8 cellular contexts compared by ENCODE assay signal in the genomic region with DNA sequence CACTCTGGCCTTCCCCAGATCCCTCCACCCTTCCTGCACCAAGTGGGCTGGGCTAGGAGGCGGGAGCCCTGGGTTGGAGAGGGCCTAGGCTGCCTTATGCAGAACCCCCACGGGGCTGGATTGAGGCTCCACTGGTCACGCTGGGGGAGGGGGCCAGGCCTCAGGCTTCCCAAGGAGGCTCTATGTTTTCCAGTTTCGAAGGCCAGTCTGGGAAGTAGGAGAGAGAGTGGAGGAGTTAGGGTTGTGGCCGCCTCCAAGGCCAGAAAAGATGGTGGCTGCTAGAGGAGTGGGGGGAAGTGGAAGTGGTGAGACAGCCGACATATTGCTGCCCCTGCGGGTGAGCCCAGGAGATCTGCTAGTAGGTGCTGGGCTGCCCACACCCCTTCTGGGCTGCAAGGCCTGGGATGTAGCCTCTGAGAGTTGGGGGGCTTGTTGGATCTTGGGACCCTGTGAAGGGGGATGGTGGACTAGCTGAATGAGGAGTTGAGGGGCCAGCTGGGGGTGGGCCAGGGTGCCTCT. TPM values are rescaled to one million over a fixed set of nuclear protein-coding genes. Genes with fewer than 3 reads are reported as not detected.
DNase-seq lines count a peak whose midpoint lies in the region; ATAC-seq and TF ChIP-seq lines count a peak whose summit lies in the region.

No MANE protein-coding gene starts in this region.

- H3K4me1 ChIP-seq in CD4-positive, alpha-beta memory T cell (ENCODE audit: insufficient read depth, low read length), result peaks cover 53% of the 10 kb centered on the region
- H3K4me1 ChIP-seq in gastroesophageal sphincter, result peaks cover 0 to 60% (median 50%) of the 10 kb centered on the region in 3 donors
- peaks cover 25% of the 10 kb centered on the region for H3K4me1 ChIP-seq in prostate gland (replicated peaks)

- peak overlapping the region; percentile 96 to 99 (median 98) for H3K4me3 Mint-ChIP-seq in CD4-positive, alpha-beta memory T cell
- peak overlapping the region; percentile 95 for H3K4me3 Mint-ChIP-seq in activated T-helper 2 cell treated with anti-CD3 and anti-CD28 coated beads, Interferon-gamma antibody, Interleukin-2, Interleukin-4, amounts not matched to agents 10 μg/mL and 5 μg/mL and 100 μg/mL, durations not matched to agents 14 hours and 24 hours and 36 hours (ENCODE audit: low read depth)

- peaks cover 0 to 35% of the 10 kb centered on the region in 2 donors for H3K36me3 Mint-ChIP-seq in CD4-positive, alpha-beta memory T cell
- peaks cover 43% of the 10 kb centered on the region for H3K36me3 Mint-ChIP-seq in activated T-helper 2 cell treated with anti-CD3 and anti-CD28 coated beads, Interferon-gamma antibody, Interleukin-2, Interleukin-4, amounts not matched to agents 10 μg/mL and 5 μg/mL and 100 μg/mL, durations not matched to agents 14 hours and 24 hours and 36 hours (ENCODE audit: low read depth)

- POLR2A ChIA-PET in CD4-positive, alpha-beta memory T cell (lab: Charles Lee; ENCODE audit: partially characterized antibody), result interaction anchor here (0.9 to 4.3 kb wide), 14 partner anchors 9 to 1116 kb away, joined by 3 to 70 read pairs (median 6); partner anchors contain the start of genes CYB561D2, HYAL3, IFRD2 and NAA80

- TF ChIP-seq CTCF in gastroesophageal sphincter (IDR thresholded peaks at IDR 0.05) (no peak), prostate gland (IDR thresholded peaks at IDR 0.05) (no peak), GM20000 (IDR thresholded peaks at IDR 0.05; ENCODE audit: extremely low read depth, missing control alignments) (no peak)

- no peaks in the 10 kb centered on the region for H3K9me3 Mint-ChIP-seq in CD4-positive, alpha-beta memory T cell
- no peaks in the 10 kb centered on the region for H3K9me3 Mint-ChIP-seq in activated T-helper 2 cell treated with anti-CD3 and anti-CD28 coated beads, Interferon-gamma antibody, Interleukin-2, Interleukin-4, amounts not matched to agents 10 μg/mL and 5 μg/mL and 100 μg/mL, durations not matched to agents 14 hours and 24 hours and 36 hours

- CTCF ChIA-PET in CD4-positive, alpha-beta memory T cell (lab: Charles Lee; ENCODE audit: partially characterized antibody), result interaction anchor here (1.2 to 10.2 kb wide), 4 partner anchors 9 to 42 kb away, joined by 3 to 127 read pairs (median 34); no protein-coding TSS in a partner anchor

- peak overlapping the region; percentile 76 for H3K27ac ChIP-seq in CD4-positive, alpha-beta memory T cell (ENCODE audit: low read depth, low read length)
- H3K27ac ChIP-seq in KOPT-K1 (ENCODE audit: low read depth, low read length, poor library complexity, severe bottlenecking) (peak overlapping the region; percentile 91), gastroesophageal sphincter (peak overlapping the region; percentile 83 to 100 (median 97)), prostate gland (peak overlapping the region; percentile 84 to 89)

- no peaks in the 10 kb centered on the region for H3K27me3 Mint-ChIP-seq in CD4-positive, alpha-beta memory T cell
- H3K27me3 Mint-ChIP-seq in activated T-helper 2 cell treated with anti-CD3 and anti-CD28 coated beads, Interferon-gamma antibody, Interleukin-2, Interleukin-4, amounts not matched to agents 10 μg/mL and 5 μg/mL and 100 μg/mL, durations not matched to agents 14 hours and 24 hours and 36 hours (ENCODE audit: low read depth), result no peaks in the 10 kb centered on the region

- peak overlapping the region; percentile 91 to 97 (median 94) for H3K27ac Mint-ChIP-seq in CD4-positive, alpha-beta memory T cell
- peak overlapping the region; percentile 89 for H3K27ac Mint-ChIP-seq in activated T-helper 2 cell treated with anti-CD3 and anti-CD28 coated beads, Interferon-gamma antibody, Interleukin-2, Interleukin-4, amounts not matched to agents 10 μg/mL and 5 μg/mL and 100 μg/mL, durations not matched to agents 14 hours and 24 hours and 36 hours

- 0% methylated on average over 2 to 3 of the region's 7 CpGs for WGBS in gastroesophageal sphincter (ENCODE audit: low coverage in 1 of 2), 2 donors
- 3% methylated on average over 7 of the region's 7 CpGs for WGBS in prostate gland

- peaks cover 12% of the 10 kb centered on the region for H3K36me3 ChIP-seq in CD4-positive, alpha-beta memory T cell (ENCODE audit: insufficient read depth, low read length)
- H3K36me3 ChIP-seq in KOPT-K1 (ENCODE audit: insufficient read depth, low read length), result peaks cover 34% of the 10 kb centered on the region
- peaks cover 0 to 6% of the 10 kb centered on the region in 2 donors for H3K36me3 ChIP-seq in gastroesophageal sphincter
- no peaks in the 10 kb centered on the region for H3K36me3 ChIP-seq in prostate gland

- no peaks in the 10 kb centered on the region for H3K9me3 ChIP-seq in CD4-positive, alpha-beta memory T cell (ENCODE audit: control insufficient read depth in 1 of 2, low read length in 2 of 2)
- H3K9me3 ChIP-seq in KOPT-K1 (ENCODE audit: insufficient read depth, low read length, poor library complexity, severe bottlenecking) (no peaks in the 10 kb centered on the region), gastroesophageal sphincter (no peaks in the 10 kb centered on the region), prostate gland (no peaks in the 10 kb centered on the region)

- peaks cover 27 to 68% (median 45%) of the 10 kb centered on the region in 4 donors for H3K4me1 Mint-ChIP-seq in CD4-positive, alpha-beta memory T cell
- H3K4me1 Mint-ChIP-seq in activated T-helper 2 cell treated with anti-CD3 and anti-CD28 coated beads, Interferon-gamma antibody, Interleukin-2, Interleukin-4, amounts not matched to agents 10 μg/mL and 5 μg/mL and 100 μg/mL, durations not matched to agents 14 hours and 24 hours and 36 hours (ENCODE audit: low read depth), result peaks cover 36% of the 10 kb centered on the region

- DNase-seq in CD4-positive, alpha-beta memory T cell, result peak; percentile 36 to 56 (median 40)
- peak; percentile 37 for DNase-seq in activated T-helper 2 cell treated with anti-CD3 and anti-CD28 coated beads, Interferon-gamma antibody, Interleukin-2, Interleukin-4, amounts not matched to agents 10 μg/mL and 5 μg/mL and 100 μg/mL, durations not matched to agents 14 hours and 24 hours and 36 hours (ENCODE audit: low spot score)
- DNase-seq in prostate gland (ENCODE audit: low spot score) (no peak), GM20000 (ENCODE audit: low spot score) (no peak), SW 1271 (lab: John Stamatoyannopoulos, UW) (no peak)

- no peak for TF ChIP-seq EP300 in gastroesophageal sphincter (IDR thresholded peaks at IDR 0.05)

- ATAC-seq in gastroesophageal sphincter, result no peak
- no peak for ATAC-seq in GM18858 (IDR thresholded peaks at IDR 0.05; ENCODE audit: unreplicated experiment)

- intact Hi-C loops in CD4-positive, alpha-beta memory T cell (cut with micrococcal nuclease), result loop anchor here (5.0 kb wide), 2 partner anchors 100 to 1735 kb away; partner anchors contain the start of gene ABHD14B
- intact Hi-C loops in activated T-helper 2 cell treated with anti-CD3 and anti-CD28 coated beads, Interferon-gamma antibody, Interleukin-2, Interleukin-4, amounts not matched to agents 10 μg/mL and 5 μg/mL and 100 μg/mL, durations not matched to agents 14 hours and 24 hours and 36 hours (cut with micrococcal nuclease), result loop anchor here (2.0 to 5.0 kb wide), 4 partner anchors 62 to 365 kb away; partner anchors contain the start of genes HYAL2, HYAL3 and NAA80
- intact Hi-C loops in prostate gland (cut with DNase I), result loop anchor here (5.0 kb wide), 1 partner anchor 85 kb away; the partner anchor contains the start of gene HYAL2

- H3K4me3 ChIP-seq in CD4-positive, alpha-beta memory T cell (ENCODE audit: low read length in 2 of 2), result peak overlapping the region; percentile 75 to 94
- H3K4me3 ChIP-seq in gastroesophageal sphincter (peak overlapping the region; percentile 67 to 94), prostate gland (peak overlapping the region; percentile 69 to 97)

- TF ChIP-seq POLR2A in gastroesophageal sphincter (IDR thresholded peaks at IDR 0.05), result no peak
- no peak for TF ChIP-seq POLR2A in prostate gland (IDR thresholded peaks at IDR 0.05)

- H3K27me3 ChIP-seq in CD4-positive, alpha-beta memory T cell (ENCODE audit: insufficient read depth, low read length), result no peaks in the 10 kb centered on the region
- H3K27me3 ChIP-seq in gastroesophageal sphincter (no peaks in the 10 kb centered on the region), prostate gland (replicated peaks; ENCODE audit: insufficient read depth) (no peaks in the 10 kb centered on the region)

RNA-seq across cellular contexts. Expression of gene GNAI2, which starts 1.2 kb away (rescaled TPM):
- 100 to 1,000 TPM; 292 to 300 TPM for total RNA-seq in CD4-positive, alpha-beta memory T cell
- polyA plus RNA-seq in CD4-positive, alpha-beta memory T cell, result 100 to 1,000 TPM; 532 to 615 TPM
- 267 and 269 TPM in 2 replicates for total RNA-seq in activated T-helper 2 cell treated with anti-CD3 and anti-CD28 coated beads, Interferon-gamma antibody, Interleukin-2, Interleukin-4, amounts not matched to agents 10 μg/mL and 5 μg/mL and 100 μg/mL, durations not matched to agents 14 hours and 24 hours and 36 hours
- 100 to 1,000 TPM; 172 to 262 (median 222) TPM for total RNA-seq in gastroesophageal sphincter
- total RNA-seq in prostate gland, result 100 to 1,000 TPM; 118 to 301 TPM

RNA-seq across cellular contexts. Expression of gene SEMA3B, which starts 31.8 kb away (rescaled TPM):
- under 1 TPM; 0.50 to 0.87 TPM for total RNA-seq in CD4-positive, alpha-beta memory T cell
- not detected for polyA plus RNA-seq in CD4-positive, alpha-beta memory T cell
- total RNA-seq in activated T-helper 2 cell treated with anti-CD3 and anti-CD28 coated beads, Interferon-gamma antibody, Interleukin-2, Interleukin-4, amounts not matched to agents 10 μg/mL and 5 μg/mL and 100 μg/mL, durations not matched to agents 14 hours and 24 hours and 36 hours, result 0.30 and 0.68 TPM in 2 replicates
- total RNA-seq in gastroesophageal sphincter (10 to 100 TPM; 29.1 to 54.9 (median 44.2) TPM), prostate gland (10 to 100 TPM in 1 of 2 donors, 1 to 10 TPM in 1; 8.7 to 32.0 TPM)

RNA-seq across cellular contexts. Expression of gene SLC38A3, which starts 32.1 kb away (rescaled TPM):
- not detected for total RNA-seq in CD4-positive, alpha-beta memory T cell
- polyA plus RNA-seq in CD4-positive, alpha-beta memory T cell, result not detected
- total RNA-seq in activated T-helper 2 cell treated with anti-CD3 and anti-CD28 coated beads, Interferon-gamma antibody, Interleukin-2, Interleukin-4, amounts not matched to agents 10 μg/mL and 5 μg/mL and 100 μg/mL, durations not matched to agents 14 hours and 24 hours and 36 hours, result not detected in 2 replicates
- total RNA-seq in gastroesophageal sphincter (under 1 TPM in 2 of 4 donors, not detected in 2; 0.35 TPM), prostate gland (1 to 10 TPM in 1 of 2 donors, under 1 TPM in 1; 0.41 to 4.0 TPM)

RNA-seq across cellular contexts. Expression of gene LSMEM2, which starts 41.7 kb away (rescaled TPM):
- not detected for total RNA-seq in CD4-positive, alpha-beta memory T cell
- polyA plus RNA-seq in CD4-positive, alpha-beta memory T cell, result under 1 TPM in 1 of 2 donors, not detected in 1; 0.20 TPM
- not detected in 2 replicates for total RNA-seq in activated T-helper 2 cell treated with anti-CD3 and anti-CD28 coated beads, Interferon-gamma antibody, Interleukin-2, Interleukin-4, amounts not matched to agents 10 μg/mL and 5 μg/mL and 100 μg/mL, durations not matched to agents 14 hours and 24 hours and 36 hours
- total RNA-seq in gastroesophageal sphincter (not detected), prostate gland (not detected)

RNA-seq across cellular contexts. Expression of gene GNAT1, which starts 45.8 kb away (rescaled TPM):
- not detected for total RNA-seq in CD4-positive, alpha-beta memory T cell
- not detected for polyA plus RNA-seq in CD4-positive, alpha-beta memory T cell
- total RNA-seq in activated T-helper 2 cell treated with anti-CD3 and anti-CD28 coated beads, Interferon-gamma antibody, Interleukin-2, Interleukin-4, amounts not matched to agents 10 μg/mL and 5 μg/mL and 100 μg/mL, durations not matched to agents 14 hours and 24 hours and 36 hours, result not detected in 2 replicates
- total RNA-seq in gastroesophageal sphincter, result not detected
- total RNA-seq in prostate gland, result not detected

Comparison
In these comparisons a context has a peak if more than half of its experiments do, and no peak if none do; other contexts are left out.
1. DNase-seq: peak in CD4-positive, alpha-beta memory T cell (5 of 5) and activated T-helper 2 cell treated with anti-CD3 and anti-CD28 coated beads, Interferon-gamma antibody, Interleukin-2, Interleukin-4, amounts not matched to agents 10 μg/mL and 5 μg/mL and 100 μg/mL, durations not matched to agents 14 hours and 24 hours and 36 hours (single experiment); none in prostate gland (single experiment), GM20000 (single experiment) and SW 1271 (0 of 2).
2. Peak in every context shown above with its lines, with median percentiles within 50 percentile points of each other: H3K27ac ChIP-seq and H3K4me3 ChIP-seq.